13 cellular contexts compared by ENCODE assay signal in the genomic region with DNA sequence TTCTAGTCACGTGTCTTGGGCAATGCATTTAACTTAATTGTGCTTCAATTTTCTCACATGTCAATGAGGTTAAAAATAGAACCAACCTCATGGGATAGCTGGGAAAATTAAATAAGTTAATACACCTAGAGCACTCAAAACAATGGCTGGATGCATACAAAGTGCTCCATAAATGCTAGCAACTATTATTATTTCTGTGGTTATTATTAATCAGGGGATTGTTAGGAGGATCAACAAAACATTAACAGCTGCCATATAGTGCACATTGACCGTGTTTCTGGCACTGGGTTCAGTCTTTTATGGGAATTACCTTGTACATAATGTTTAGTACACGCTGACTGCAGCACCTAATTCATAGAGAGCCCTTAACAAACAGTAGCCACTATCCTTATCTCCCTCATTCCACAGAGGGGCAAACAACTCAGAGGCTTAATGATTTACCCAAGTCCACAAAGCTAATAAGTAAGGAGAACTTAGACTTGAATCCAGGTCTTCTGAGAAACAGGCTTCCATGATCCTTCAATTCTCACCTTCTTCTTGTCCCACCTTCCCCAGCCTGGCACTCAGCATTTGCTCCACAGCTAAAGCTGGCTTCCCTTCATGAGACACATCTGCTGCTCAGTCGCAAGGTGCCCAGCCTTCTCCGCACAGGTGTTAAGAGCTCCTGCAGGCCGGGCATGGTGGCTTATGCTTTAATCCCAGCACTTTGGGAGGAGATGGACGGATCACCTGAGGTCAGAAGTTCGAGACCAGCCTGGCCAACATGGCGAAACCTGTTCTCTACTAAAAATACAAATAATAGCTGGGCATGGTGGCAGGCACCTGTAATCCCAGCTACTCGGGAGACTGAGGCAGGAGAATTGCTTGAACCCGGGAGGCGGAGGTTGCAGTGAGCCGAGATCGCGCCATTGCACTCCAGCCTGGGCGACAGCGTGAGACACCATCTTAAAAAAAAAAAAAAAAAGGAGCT.
DNase-seq lines count a peak whose midpoint lies in the region; ATAC-seq and TF ChIP-seq lines count a peak whose summit lies in the region.
"Had no signal": no experiment of that assay in that cellular context is flagged by ENCODE, and none has a peak within 500 bp of the region (broad histone marks: within the 10 kb centered on the region; RNA-seq: fewer than 3 reads in every experiment).

No MANE protein-coding gene starts in this region.

- H3K9ac ChIP-seq in BLaER1 treated with 17β-estradiol and CSF1 and Interleukin-3, amounts not matched to agents 10 nM and 100 nM = peak overlapping the region; percentile 51 to 91 (median 73); a peak in 21 of 22 replicates
- H3K9ac ChIP-seq in duodenal mucosa (ENCODE audit: low read depth in 1 of 2, low read length in 2 of 2) = peak overlapping the region in 1 of 2 donors; percentile 36
- H3K9ac ChIP-seq: parathyroid adenoma had no signal

- intact Hi-C loops in naive thymus-derived CD4-positive, alpha-beta T cell (cut with micrococcal nuclease) = no loop called here

- POLR2A ChIA-PET in naive thymus-derived CD4-positive, alpha-beta T cell (lab: Charles Lee) = no interaction called here

- peaks cover 4% of the 10 kb centered on the region for H3K9me3 Mint-ChIP-seq in nephron
- H3K9me3 Mint-ChIP-seq in naive thymus-derived CD4-positive, alpha-beta T cell = peaks cover 0 to 1% (median 0%) of the 10 kb centered on the region in 11 donors
- H3K9me3 Mint-ChIP-seq: activated naive CD8-positive, alpha-beta T cell treated with anti-CD3 and anti-CD28 coated beads, Interleukin-2, amount 10 ng/mL, durations not matched to agents 7 days and 5 days had no signal

- H3K4me1 ChIP-seq in BLaER1 treated with 17β-estradiol and CSF1 and Interleukin-3, amounts not matched to agents 10 nM and 100 nM = peaks cover 77 to 95% (median 83%) of the 10 kb centered on the region in 10 experiments
- peaks cover 22 to 37% of the 10 kb centered on the region in 2 donors for H3K4me1 ChIP-seq in duodenal mucosa (ENCODE audit: control insufficient read depth in 1 of 2, insufficient read depth in 2 of 2, low read length in 2 of 2)
- H3K4me1 ChIP-seq in naive thymus-derived CD4-positive, alpha-beta T cell (ENCODE audit: control insufficient read depth in 2 of 2, insufficient read depth in 2 of 2, low read length in 2 of 2) = peaks cover 0 to 11% of the 10 kb centered on the region in 2 donors

- CTCF ChIA-PET in naive thymus-derived CD4-positive, alpha-beta T cell (lab: Charles Lee) = no interaction called here

- H3K4me3 ChIP-seq in BLaER1 treated with 17β-estradiol and CSF1 and Interleukin-3, amounts not matched to agents 10 nM and 100 nM = peak overlapping the region in 4 of 10 experiments; percentile 1 to 35 (median 12); a peak in 2 of 20 replicates
- peak overlapping the region in 1 of 2 donors; percentile 46 for H3K4me3 ChIP-seq in duodenal mucosa (ENCODE audit: low read depth in 1 of 2, low read length in 2 of 2)
- H3K4me3 ChIP-seq in naive thymus-derived CD4-positive, alpha-beta T cell (ENCODE audit: low read length) = no peak overlapping the region

- no peak for TF ChIP-seq CTCF in nephron (IDR thresholded peaks at IDR 0.05; ENCODE audit: unreplicated experiment in 3 of 3)

- H3K4me3 Mint-ChIP-seq in nephron = peak overlapping the region in 1 of 3 experiments; percentile 47
- no peak overlapping the region for H3K4me3 Mint-ChIP-seq in naive thymus-derived CD4-positive, alpha-beta T cell
- H3K4me3 Mint-ChIP-seq: activated naive CD8-positive, alpha-beta T cell treated with anti-CD3 and anti-CD28 coated beads, Interleukin-2, amount 10 ng/mL, durations not matched to agents 7 days and 5 days; CD4-positive, alpha-beta memory T cell had no signal

- H4K20me1 ChIP-seq in BLaER1 treated with 17β-estradiol and CSF1 and Interleukin-3, amounts not matched to agents 10 nM and 100 nM = no peaks in the 10 kb centered on the region

- H3K27me3 Mint-ChIP-seq in nephron (ENCODE audit: low read depth) = peaks cover 11% of the 10 kb centered on the region
- peaks cover 0 to 5% (median 0%) of the 10 kb centered on the region in 5 donors for H3K27me3 Mint-ChIP-seq in naive thymus-derived CD4-positive, alpha-beta T cell
- H3K27me3 Mint-ChIP-seq: activated naive CD8-positive, alpha-beta T cell treated with anti-CD3 and anti-CD28 coated beads, Interleukin-2, amount 10 ng/mL, durations not matched to agents 7 days and 5 days had no signal

- no peaks in the 10 kb centered on the region for H3K36me3 Mint-ChIP-seq in nephron (ENCODE audit: low read depth)
- no peaks in the 10 kb centered on the region for H3K36me3 Mint-ChIP-seq in naive thymus-derived CD4-positive, alpha-beta T cell
- H3K36me3 Mint-ChIP-seq: activated naive CD8-positive, alpha-beta T cell treated with anti-CD3 and anti-CD28 coated beads, Interleukin-2, amount 10 ng/mL, durations not matched to agents 7 days and 5 days; CD4-positive, alpha-beta memory T cell had no signal

- H3K4me1 Mint-ChIP-seq in nephron = peaks cover 50% of the 10 kb centered on the region
- H3K4me1 Mint-ChIP-seq in naive thymus-derived CD4-positive, alpha-beta T cell = peaks cover 3 to 33% (median 19%) of the 10 kb centered on the region in 7 donors

- H3K27ac Mint-ChIP-seq in nephron = peak overlapping the region; percentile 93 to 95 (median 95)
- H3K27ac Mint-ChIP-seq in naive thymus-derived CD4-positive, alpha-beta T cell = peak overlapping the region in 1 of 9 donors; percentile 62
- H3K27ac Mint-ChIP-seq: activated naive CD8-positive, alpha-beta T cell treated with anti-CD3 and anti-CD28 coated beads, Interleukin-2, amount 10 ng/mL, durations not matched to agents 7 days and 5 days; CD4-positive, alpha-beta memory T cell had no signal

- H3K36me3 ChIP-seq in BLaER1 treated with 17β-estradiol and CSF1 and Interleukin-3, amounts not matched to agents 10 nM and 100 nM = no peaks in the 10 kb centered on the region
- no peaks in the 10 kb centered on the region for H3K36me3 ChIP-seq in duodenal mucosa (ENCODE audit: control insufficient read depth in 1 of 2, insufficient read depth in 2 of 2, low read length in 2 of 2)
- no peaks in the 10 kb centered on the region for H3K36me3 ChIP-seq in naive thymus-derived CD4-positive, alpha-beta T cell (ENCODE audit: control insufficient read depth in 2 of 3, insufficient read depth in 3 of 3, low read length in 3 of 3)

- H3K4me2 ChIP-seq in BLaER1 treated with 17β-estradiol and CSF1 and Interleukin-3, amounts not matched to agents 10 nM and 100 nM = peak overlapping the region; percentile 73 to 95 (median 84)

- DNase-seq in NCI-H1694 (lab: John Stamatoyannopoulos, UW) (peak; percentile 5), substantia nigra (lab: John Stamatoyannopoulos, UW) (no peak), anterior cingulate cortex (lab: John Stamatoyannopoulos, UW) (no peak)
- DNase-seq in naive thymus-derived CD4-positive, alpha-beta T cell = no peak
- DNase-seq: activated CD4-positive, CD25-positive, alpha-beta regulatory T cell treated with anti-CD3 and anti-CD28 coated beads, Interleukin-2, amount 50 U/mL, for 72 hours; activated naive CD8-positive, alpha-beta T cell treated with anti-CD3 and anti-CD28 coated beads, Interleukin-2, amount 10 ng/mL, durations not matched to agents 7 days and 5 days; CD4-positive, alpha-beta memory T cell; stimulated activated naive CD4-positive, alpha-beta T cell had no signal

- ATAC-seq in naive thymus-derived CD4-positive, alpha-beta T cell = no peak
- no peak for ATAC-seq in GM18505 (IDR thresholded peaks at IDR 0.05; ENCODE audit: unreplicated experiment)

- peak overlapping the region; percentile 79 to 99 (median 90) for H3K27ac ChIP-seq in BLaER1 treated with 17β-estradiol and CSF1 and Interleukin-3, amounts not matched to agents 10 nM and 100 nM
- peak overlapping the region; percentile 15 for H3K27ac ChIP-seq in duodenal mucosa (ENCODE audit: low read depth, low read length)
- H3K27ac ChIP-seq in naive thymus-derived CD4-positive, alpha-beta T cell (ENCODE audit: low read depth, low read length) = no peak overlapping the region
- H3K27ac ChIP-seq in substantia nigra (ENCODE audit: low read depth, low read length, poor library complexity, severe bottlenecking) = no peak overlapping the region
- H3K27ac ChIP-seq: parathyroid adenoma had no signal

- no peaks in the 10 kb centered on the region for H3K27me3 ChIP-seq in BLaER1 treated with 17β-estradiol and CSF1 and Interleukin-3, amounts not matched to agents 10 nM and 100 nM
- no peaks in the 10 kb centered on the region for H3K27me3 ChIP-seq in duodenal mucosa (ENCODE audit: control insufficient read depth in 1 of 2, insufficient read depth in 2 of 2, low read length in 2 of 2)
- H3K27me3 ChIP-seq in naive thymus-derived CD4-positive, alpha-beta T cell (ENCODE audit: control insufficient read depth in 2 of 2, insufficient read depth in 2 of 2, low read length in 2 of 2) = no peaks in the 10 kb centered on the region

- H3K9me3 ChIP-seq in BLaER1 treated with 17β-estradiol and CSF1 and Interleukin-3, amounts not matched to agents 10 nM and 100 nM (replicated peaks in 1 of 11) = peaks cover 0 to 6% (median 0%) of the 10 kb centered on the region in 11 experiments; a peak in 2 of 22 replicates
- H3K9me3 ChIP-seq in duodenal mucosa (ENCODE audit: control insufficient read depth in 1 of 2, low read length in 2 of 2) = no peaks in the 10 kb centered on the region
- no peaks in the 10 kb centered on the region for H3K9me3 ChIP-seq in naive thymus-derived CD4-positive, alpha-beta T cell (ENCODE audit: control insufficient read depth in 2 of 3, low read length in 3 of 3)

- no peak for TF ChIP-seq POLR2A in GM18505 (IDR thresholded peaks at IDR 0.05; ENCODE audit: borderline replicate concordance, extremely low read depth, insufficient read depth, insufficient read length)

Comparison
In these comparisons a context has a peak if more than half of its experiments do, and no peak if none do; other contexts are left out.
1. H3K27ac ChIP-seq: peak in BLaER1 treated with 17β-estradiol and CSF1 and Interleukin-3, amounts not matched to agents 10 nM and 100 nM (11 of 11) and duodenal mucosa (single experiment); none in naive thymus-derived CD4-positive, alpha-beta T cell (single experiment) and substantia nigra (single experiment).